25 cellular contexts compared by ENCODE assay signal in genomic region chr7:16091951-16092350, GRCh38.
A peak's percentile ranks its signal among the peaks of the same experiment; 100 is the strongest.
DNase-seq lines count a peak whose midpoint lies in the region; ATAC-seq and TF ChIP-seq lines count a peak whose summit lies in the region.
"Had no signal": no experiment of that assay in that cellular context is flagged by ENCODE, and none has a peak within 500 bp of the region (broad histone marks: within the 10 kb centered on the region; RNA-seq: fewer than 3 reads in every experiment).

No MANE protein-coding gene starts in this region.

- BruUV-seq in mammary epithelial cell (replicated peaks; lab: Mats Ljungman, UMichigan) (no TSS peak), MCF 10A (replicated peaks; lab: Mats Ljungman, UMichigan) (no TSS peak)

- H3K27ac ChIP-seq in mammary epithelial cell (ENCODE audit: insufficient read depth, low read depth, low read length), result no peak overlapping the region
- H3K27ac ChIP-seq: ascending aorta, psoas muscle had no signal

- TF ChIP-seq CTCF in mammary epithelial cell (conservative IDR thresholded peaks at IDR 0.05 in 1 of 2, IDR thresholded peaks at IDR 0.05 in 1 of 2; ENCODE audit: extremely low read depth in 1 of 2, insufficient read depth in 1 of 2, low read depth in 1 of 2, low read length in 2 of 2) (no peak), MCF 10A (IDR thresholded peaks at IDR 0.05; ENCODE audit: unreplicated experiment) (no peak), cardiac fibroblast (IDR thresholded peaks at IDR 0.05; ENCODE audit: low read depth, low read length) (no peak)

- no peak overlapping the region for H3K4me3 Mint-ChIP-seq in MCF 10A (ENCODE audit: unreplicated experiment)
- H3K4me3 Mint-ChIP-seq: activated CD4-positive, alpha-beta memory T cell treated with anti-CD3 and anti-CD28 coated beads for 36 hours; activated naive CD4-positive, alpha-beta T cell treated with anti-CD3 and anti-CD28 coated beads, Interleukin-2, amount 50 U/mL, for 24 hours; central memory CD8-positive, alpha-beta T cell; T-cell had no signal

- no peaks in the 10 kb centered on the region for H3K4me1 ChIP-seq in mammary epithelial cell (ENCODE audit: insufficient read depth, low read length)
- H3K4me1 ChIP-seq: psoas muscle had no signal

- CTCF ChIA-PET in mammary epithelial cell (lab: Charles Lee; ENCODE audit: low non-redundant PET), result no interaction called here
- CTCF ChIA-PET in MCF 10A (lab: Yijun Ruan, JAX), result interaction anchor here (0.7 to 4.0 kb wide), 5 partner anchors 13 to 1175 kb away, joined by 3 to 23 read pairs (median 3); no protein-coding TSS in a partner anchor

- no peak overlapping the region for H3K27ac Mint-ChIP-seq in MCF 10A (ENCODE audit: low read depth, unreplicated experiment)
- H3K27ac Mint-ChIP-seq: activated CD4-positive, alpha-beta memory T cell treated with anti-CD3 and anti-CD28 coated beads for 36 hours; activated naive CD4-positive, alpha-beta T cell treated with anti-CD3 and anti-CD28 coated beads, Interleukin-2, amount 50 U/mL, for 24 hours; T-cell had no signal

- no peak overlapping the region for H3K9ac ChIP-seq in mammary epithelial cell (ENCODE audit: insufficient read depth, low read length)

- H3K9me3 Mint-ChIP-seq in MCF 10A (ENCODE audit: unreplicated experiment), result no peaks in the 10 kb centered on the region
- H3K9me3 Mint-ChIP-seq: activated CD4-positive, alpha-beta memory T cell treated with anti-CD3 and anti-CD28 coated beads for 36 hours; activated naive CD4-positive, alpha-beta T cell treated with anti-CD3 and anti-CD28 coated beads, Interleukin-2, amount 50 U/mL, for 24 hours; central memory CD8-positive, alpha-beta T cell; T-cell had no signal

- H3K36me3 ChIP-seq in mammary epithelial cell (ENCODE audit: insufficient read depth, low read length), result no peaks in the 10 kb centered on the region
- H3K36me3 ChIP-seq: ascending aorta, tibial nerve had no signal

- peak; percentile 79 for ATAC-seq in sciatic nerve
- ATAC-seq in GM21717 (IDR thresholded peaks at IDR 0.05; ENCODE audit: unreplicated experiment), result no peak
- ATAC-seq: activated CD4-positive, CD25-positive, alpha-beta regulatory T cell treated with anti-CD3 and anti-CD28 coated beads, Interleukin-2, amount 50 U/mL, for 24 hours; psoas muscle; T-cell had no signal

- H4K20me1 ChIP-seq in mammary epithelial cell (ENCODE audit: insufficient read depth, low read length), result no peaks in the 10 kb centered on the region

- dilution Hi-C loops in mammary epithelial cell (cut with HindIII; ENCODE audit: low sequenced_read_pairs), result no loop called here

- H3K9me3 ChIP-seq in mammary epithelial cell (replicated peaks; ENCODE audit: insufficient read depth, low read length), result no peaks in the 10 kb centered on the region
- H3K9me3 ChIP-seq: ascending aorta, psoas muscle, tibial nerve had no signal

- intact Hi-C loops in mammary epithelial cell (cut with micrococcal nuclease) (no loop called here), MCF 10A (cut with micrococcal nuclease) (no loop called here), sciatic nerve (cut with DNase I) (no loop called here)

- no peaks in the 10 kb centered on the region for H3K79me2 ChIP-seq in mammary epithelial cell (ENCODE audit: insufficient read depth, low read length)

- 50% methylated on average over 2 of the region's 2 CpGs for WGBS in mammary epithelial cell (ENCODE audit: low coverage, missing lambda C conversion rate)

- H3K4me3 ChIP-seq in mammary epithelial cell (replicated peaks in 1 of 3; ENCODE audit: insufficient read depth in 1 of 3, low read depth in 2 of 3, low read length in 3 of 3) (no peak overlapping the region), cardiac fibroblast (replicated peaks in 1 of 2; ENCODE audit: low read depth in 2 of 2, low read length in 2 of 2) (no peak overlapping the region)
- H3K4me3 ChIP-seq: psoas muscle, tibial nerve had no signal

- in situ Hi-C loops in mammary epithelial cell (cut with MboI; ENCODE audit: low sequenced_read_pairs in 2 of 2), result no loop called here

- H3K4me2 ChIP-seq in mammary epithelial cell (ENCODE audit: insufficient read depth, low read depth, low read length), result no peak overlapping the region

- peak overlapping the region; percentile 7 for H2AFZ ChIP-seq in mammary epithelial cell (ENCODE audit: low read depth, low read length)

- H3K36me3 Mint-ChIP-seq in MCF 10A (ENCODE audit: insufficient read depth, unreplicated experiment), result no peaks in the 10 kb centered on the region
- H3K36me3 Mint-ChIP-seq: activated CD4-positive, alpha-beta memory T cell treated with anti-CD3 and anti-CD28 coated beads for 36 hours; activated naive CD4-positive, alpha-beta T cell treated with anti-CD3 and anti-CD28 coated beads, Interleukin-2, amount 50 U/mL, for 24 hours; T-cell had no signal

- POLR2A ChIA-PET in MCF 10A (lab: Yijun Ruan, JAX), result no interaction called here

- no peaks in the 10 kb centered on the region for H3K27me3 ChIP-seq in mammary epithelial cell (ENCODE audit: insufficient read depth, low read length)
- H3K27me3 ChIP-seq: ascending aorta, tibial nerve had no signal

- H3K27me3 Mint-ChIP-seq in MCF 10A (ENCODE audit: insufficient read depth, unreplicated experiment), result no peaks in the 10 kb centered on the region
- H3K27me3 Mint-ChIP-seq: activated CD4-positive, alpha-beta memory T cell treated with anti-CD3 and anti-CD28 coated beads for 36 hours; activated naive CD4-positive, alpha-beta T cell treated with anti-CD3 and anti-CD28 coated beads, Interleukin-2, amount 50 U/mL, for 24 hours; T-cell had no signal

- DNase-seq in mammary epithelial cell (no peak), MCF 10A (ENCODE audit: unreplicated experiment) (no peak), cardiac fibroblast (ENCODE audit: low read depth in 2 of 2) (peak; percentile 28 to 30), iris pigment epithelial cell (ENCODE audit: low read depth) (peak; percentile 55), sciatic nerve (ENCODE audit: low spot score) (no peak), NCI-H1105 (lab: John Stamatoyannopoulos, UW) (no peak), 8988T (no peak)
- DNase-seq: activated CD4-positive, alpha-beta memory T cell treated with anti-CD3 and anti-CD28 coated beads for 36 hours; activated CD8-positive, alpha-beta memory T cell treated with anti-CD3 and anti-CD28 coated beads, Interleukin-2, amount 50 U/mL, for 4 hours; DMS153; KG1; NCI-H1417 treated with DMSO at 0.1 percent for 48 hours; NCI-H2081 treated with DMSO at 0.1 percent for 48 hours; NCI-H345; NCI-H748 treated with DMSO at 0.1 percent for 48 hours; nucleus accumbens; psoas muscle; stimulated activated CD4-positive, alpha-beta T cell treated with anti-CD3 and anti-CD28 coated beads, Interleukin-2, amount 100 ng/mL, for 24 hours; T-cell had no signal

- H3K4me1 Mint-ChIP-seq in MCF 10A (ENCODE audit: insufficient read depth, unreplicated experiment), result no peaks in the 10 kb centered on the region
- H3K4me1 Mint-ChIP-seq: activated naive CD4-positive, alpha-beta T cell treated with anti-CD3 and anti-CD28 coated beads, Interleukin-2, amount 50 U/mL, for 24 hours; central memory CD8-positive, alpha-beta T cell; T-cell had no signal

Comparison
In these comparisons a context has a peak if more than half of its experiments do, and no peak if none do; other contexts are left out.
1. DNase-seq: peak in cardiac fibroblast (2 of 2) and iris pigment epithelial cell (single experiment); none in mammary epithelial cell (single experiment), MCF 10A (single experiment), sciatic nerve (single experiment), NCI-H1105 (single experiment) and 8988T (single experiment).